ENCODE assay signal across 13 cellular contexts in genomic region chr5:54760182-54760935, GRCh38.
DNase-seq lines count a peak whose midpoint lies in the region; ATAC-seq and TF ChIP-seq lines count a peak whose summit lies in the region.
"Had no signal": no experiment of that assay in that cellular context is flagged by ENCODE, and none has a peak within 500 bp of the region (broad histone marks: within the 10 kb centered on the region; RNA-seq: fewer than 3 reads in every experiment).

No MANE protein-coding gene starts in this region.

- WGBS in mammary epithelial cell (ENCODE audit: low coverage, missing lambda C conversion rate): 66% methylated on average over 6 of the region's 6 CpGs

- DNase-seq in GM04504 (ENCODE audit: low read depth): peak; percentile 52
- no peak for DNase-seq in mammary epithelial cell
- peak; percentile 25 for DNase-seq in kidney tubule cell (ENCODE audit: low spot score)
- no peak for DNase-seq in effector memory CD4-positive, alpha-beta T cell
- DNase-seq in COR-L47 (lab: John Stamatoyannopoulos, UW): no peak
- DNase-seq in NCI-H1436 (lab: John Stamatoyannopoulos, UW): no peak
- DNase-seq: activated CD8-positive, alpha-beta memory T cell treated with anti-CD3 and anti-CD28 coated beads, Interleukin-2, amount 50 U/mL, for 4 hours; transverse colon had no signal

- dilution Hi-C loops in mammary epithelial cell (cut with HindIII; ENCODE audit: low sequenced_read_pairs): no loop called here

- no TSS peak for BruUV-seq in mammary epithelial cell (replicated peaks; lab: Mats Ljungman, UMichigan)

- H3K27me3 ChIP-seq in ACC112 (ENCODE audit: insufficient read depth, low read length) (no peaks in the 10 kb centered on the region), mammary epithelial cell (ENCODE audit: insufficient read depth, low read length) (no peaks in the 10 kb centered on the region)
- H3K27me3 ChIP-seq in effector memory CD4-positive, alpha-beta T cell (replicated peaks; ENCODE audit: control insufficient read depth, insufficient read depth, low read length, poor library complexity, severe bottlenecking): no peaks in the 10 kb centered on the region
- H3K27me3 ChIP-seq: transverse colon had no signal

- ATAC-seq in HG02852 (IDR thresholded peaks at IDR 0.05; ENCODE audit: unreplicated experiment): no peak
- ATAC-seq: activated naive CD4-positive, alpha-beta T cell treated with anti-CD3 and anti-CD28 coated beads, Interleukin-2, amount 50 U/mL, for 72 hours; GM12878 had no signal

- TF ChIP-seq CTCF in mammary epithelial cell (conservative IDR thresholded peaks at IDR 0.05 in 1 of 2, IDR thresholded peaks at IDR 0.05 in 1 of 2; ENCODE audit: extremely low read depth in 1 of 2, insufficient read depth in 1 of 2, low read depth in 1 of 2, low read length in 2 of 2): no peak

- CTCF ChIA-PET in mammary epithelial cell (lab: Charles Lee; ENCODE audit: low non-redundant PET): no interaction called here

- H3K36me3 ChIP-seq in ACC112 (ENCODE audit: insufficient read depth, low read length) (no peaks in the 10 kb centered on the region), mammary epithelial cell (ENCODE audit: insufficient read depth, low read length) (no peaks in the 10 kb centered on the region)
- no peaks in the 10 kb centered on the region for H3K36me3 ChIP-seq in effector memory CD4-positive, alpha-beta T cell (ENCODE audit: control insufficient read depth, insufficient read depth, low read length)
- H3K36me3 ChIP-seq: prostate gland, transverse colon had no signal

- H3K79me2 ChIP-seq in ACC112 (ENCODE audit: control insufficient read depth, insufficient read depth, low read length, unreplicated experiment) (no peaks in the 10 kb centered on the region), mammary epithelial cell (ENCODE audit: insufficient read depth, low read length) (no peaks in the 10 kb centered on the region)

- in situ Hi-C loops in mammary epithelial cell (cut with MboI; ENCODE audit: low sequenced_read_pairs in 2 of 2): no loop called here

- no peaks in the 10 kb centered on the region for H4K20me1 ChIP-seq in mammary epithelial cell (ENCODE audit: insufficient read depth, low read length)

- H2AFZ ChIP-seq in ACC112 (ENCODE audit: low read length, unreplicated experiment) (no peak overlapping the region), mammary epithelial cell (ENCODE audit: low read depth, low read length) (peak overlapping the region; percentile 24)

- H3K27ac ChIP-seq in ACC112 (ENCODE audit: low read depth, low read length) (peak overlapping the region; percentile 84), mammary epithelial cell (ENCODE audit: insufficient read depth, low read depth, low read length) (no peak overlapping the region)
- H3K27ac ChIP-seq in effector memory CD4-positive, alpha-beta T cell (ENCODE audit: insufficient read depth, low read length, poor library complexity, severe bottlenecking): no peak overlapping the region
- H3K27ac ChIP-seq: prostate gland had no signal

- peak overlapping the region; percentile 8; the same call in 1 of the 2 replicates for H3K4me3 ChIP-seq in ACC112 (ENCODE audit: low read depth, low read length)
- no peak overlapping the region for H3K4me3 ChIP-seq in mammary epithelial cell (replicated peaks in 1 of 3; ENCODE audit: insufficient read depth in 1 of 3, low read depth in 2 of 3, low read length in 3 of 3)
- no peak overlapping the region for H3K4me3 ChIP-seq in effector memory CD4-positive, alpha-beta T cell (ENCODE audit: insufficient read depth, low read depth, low read length, poor library complexity, severe bottlenecking)
- H3K4me3 ChIP-seq: GM12878, prostate gland, transverse colon had no signal

- intact Hi-C loops in mammary epithelial cell (cut with micrococcal nuclease): no loop called here

- no peak overlapping the region for H3K9ac ChIP-seq in mammary epithelial cell (ENCODE audit: insufficient read depth, low read length)

- peak overlapping the region; percentile 13 for H3K4me2 ChIP-seq in mammary epithelial cell (ENCODE audit: insufficient read depth, low read depth, low read length)

- peaks cover 20% of the 10 kb centered on the region for H3K4me1 ChIP-seq in ACC112 (ENCODE audit: control insufficient read depth, insufficient read depth, low read length, unreplicated experiment)
- peaks cover 33% of the 10 kb centered on the region for H3K4me1 ChIP-seq in mammary epithelial cell (ENCODE audit: insufficient read depth, low read length)
- H3K4me1 ChIP-seq in effector memory CD4-positive, alpha-beta T cell (ENCODE audit: control insufficient read depth, insufficient read depth, low read length, poor library complexity, severe bottlenecking): peaks cover 11% of the 10 kb centered on the region
- H3K4me1 ChIP-seq: prostate gland, transverse colon had no signal

- no peaks in the 10 kb centered on the region for H3K9me3 ChIP-seq in mammary epithelial cell (replicated peaks; ENCODE audit: insufficient read depth, low read length)
- no peaks in the 10 kb centered on the region for H3K9me3 ChIP-seq in effector memory CD4-positive, alpha-beta T cell (ENCODE audit: control insufficient read depth, low read length)
- H3K9me3 ChIP-seq: prostate gland, transverse colon had no signal

Comparison
In these comparisons a context has a peak if more than half of its experiments do, and no peak if none do; other contexts are left out.
1. DNase-seq: peak in GM04504 (single experiment) and kidney tubule cell (single experiment); none in mammary epithelial cell (single experiment), effector memory CD4-positive, alpha-beta T cell (0 of 3), COR-L47 (single experiment) and NCI-H1436 (single experiment).